In the genomic region with DNA sequence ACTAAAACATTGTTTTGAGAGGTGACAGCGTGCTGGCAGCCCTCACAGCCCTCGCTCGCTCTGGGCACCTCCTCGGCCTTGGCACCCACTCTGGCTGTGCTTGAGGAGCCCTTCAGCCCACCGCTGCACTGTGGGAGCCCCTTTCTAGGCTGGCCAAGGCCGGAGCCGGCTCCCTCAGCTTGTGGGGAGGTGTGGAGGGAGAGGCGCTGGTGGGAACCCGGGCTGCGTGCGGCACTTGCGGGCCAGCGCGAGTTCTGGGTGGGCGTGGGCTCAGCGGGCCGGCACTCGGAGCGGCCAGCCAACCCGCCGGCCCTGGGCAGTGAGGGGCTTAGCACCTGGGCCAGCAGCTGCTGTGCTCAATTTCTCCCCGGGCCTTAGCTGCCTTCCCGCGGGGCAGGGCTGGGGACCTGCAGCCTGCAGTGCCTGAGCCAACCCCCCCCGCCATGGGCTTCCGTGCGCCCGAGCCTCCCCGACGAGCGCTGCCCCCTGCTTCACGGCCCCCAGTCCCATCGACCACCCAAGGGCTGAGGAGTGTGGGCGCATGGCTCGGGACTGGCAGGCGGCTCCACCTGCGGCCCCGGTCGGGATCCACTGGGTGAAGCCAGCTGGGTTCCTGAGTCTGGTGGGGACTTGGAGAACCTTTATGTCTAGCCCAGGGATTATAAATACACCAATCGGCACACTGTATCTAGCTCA, we compare ENCODE assay signal across 1 cellular context. TPM values are rescaled to one million over a fixed set of nuclear protein-coding genes. Genes with fewer than 3 reads are reported as not detected.
"Had no signal": no experiment of that assay in that cellular context is flagged by ENCODE, and none has a peak within 500 bp of the region (broad histone marks: within the 10 kb centered on the region; RNA-seq: fewer than 3 reads in every experiment).

No MANE protein-coding gene starts in this region.

RNA-seq across cellular contexts. Expression of a gene that starts 37.7 kb away (rescaled TPM):
- total RNA-seq: ascending aorta had no signal
